1 cellular context compared by ENCODE assay signal in genomic region chr7:99313204-99313573, GRCh38.
TF ChIP-seq lines count a peak whose summit lies in the region.

No MANE protein-coding gene starts in this region.

TF ChIP-seq in A549, 52 proteins besides CTCF, POLR2A, EP300 and RAD21 (continued from another document):
- no peak for TF ChIP-seq NPAS2 (CRISPR knock-in tag; IDR thresholded peaks at IDR 0.05; ENCODE audit: borderline replicate concordance)
- no peak for TF ChIP-seq CBX8 (IDR thresholded peaks at IDR 0.05)
- no peak for TF ChIP-seq TFCP2L1 (CRISPR knock-in tag; IDR thresholded peaks at IDR 0.05)
- TF ChIP-seq MAFK (IDR thresholded peaks at IDR 0.05; ENCODE audit: partially characterized antibody) = no peak
- TF ChIP-seq PHF8 (IDR thresholded peaks at IDR 0.05; ENCODE audit: borderline replicate concordance, low read depth) = no peak
